In the genomic region with DNA sequence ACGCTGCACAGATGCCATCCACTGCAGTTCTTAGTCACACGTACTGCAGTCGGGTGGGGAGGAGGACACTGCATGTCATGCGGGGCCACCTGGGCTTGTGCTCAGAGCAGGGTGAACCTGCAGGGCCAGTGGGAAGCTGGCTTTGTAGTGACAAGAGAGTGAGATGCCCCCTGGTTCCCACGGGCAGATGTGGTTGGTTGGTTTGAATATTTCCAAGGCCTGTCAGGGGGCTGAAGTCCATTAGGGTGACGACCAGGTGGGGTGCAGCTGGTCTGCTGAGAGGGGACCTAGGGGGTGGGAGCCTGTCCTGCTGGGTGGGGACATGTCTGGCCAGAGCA, we compare ENCODE assay signal across 3 cellular contexts.
TF ChIP-seq lines count a peak whose summit lies in the region.

No MANE protein-coding gene starts in this region.

TF ChIP-seq in SK-N-SH, 30 proteins besides CTCF, POLR2A, EP300 and RAD21:
- TF ChIP-seq USF2 (IDR thresholded peaks at IDR 0.05; ENCODE audit: borderline replicate concordance, low read depth, low read length) (no peak), RXRA (IDR thresholded peaks at IDR 0.05; ENCODE audit: borderline replicate concordance, low read depth) (no peak), FOSL2 (IDR thresholded peaks at IDR 0.05; ENCODE audit: borderline replicate concordance, low read depth) (no peak), TAF1 (IDR thresholded peaks at IDR 0.05; ENCODE audit: borderline replicate concordance, low read depth, low read length) (no peak), USF1 (IDR thresholded peaks at IDR 0.05; ENCODE audit: borderline replicate concordance, low read depth) (no peak), POLR2AphosphoS5 (IDR thresholded peaks at IDR 0.05; ENCODE audit: low read depth, low read length) (no peak), NFIC (IDR thresholded peaks at IDR 0.05; ENCODE audit: borderline replicate concordance) (no peak), RCOR1 (IDR thresholded peaks at IDR 0.05; ENCODE audit: low read length) (no peak), CHD2 (IDR thresholded peaks at IDR 0.05; ENCODE audit: low read length, partially characterized antibody) (no peak), MEF2A (IDR thresholded peaks at IDR 0.05; ENCODE audit: borderline replicate concordance, low read depth) (no peak), GABPA (IDR thresholded peaks at IDR 0.05; ENCODE audit: low read depth) (no peak)
- TF ChIP-seq, protein P1, sequence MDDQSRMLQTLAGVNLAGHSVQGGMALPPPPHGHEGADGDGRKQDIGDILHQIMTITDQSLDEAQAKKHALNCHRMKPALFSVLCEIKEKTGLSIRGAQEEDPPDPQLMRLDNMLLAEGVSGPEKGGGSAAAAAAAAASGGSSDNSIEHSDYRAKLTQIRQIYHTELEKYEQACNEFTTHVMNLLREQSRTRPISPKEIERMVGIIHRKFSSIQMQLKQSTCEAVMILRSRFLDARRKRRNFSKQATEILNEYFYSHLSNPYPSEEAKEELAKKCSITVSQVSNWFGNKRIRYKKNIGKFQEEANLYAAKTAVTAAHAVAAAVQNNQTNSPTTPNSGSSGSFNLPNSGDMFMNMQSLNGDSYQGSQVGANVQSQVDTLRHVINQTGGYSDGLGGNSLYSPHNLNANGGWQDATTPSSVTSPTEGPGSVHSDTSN (IDR thresholded peaks at IDR 0.05), result no peak
- TF ChIP-seq, protein P2, sequence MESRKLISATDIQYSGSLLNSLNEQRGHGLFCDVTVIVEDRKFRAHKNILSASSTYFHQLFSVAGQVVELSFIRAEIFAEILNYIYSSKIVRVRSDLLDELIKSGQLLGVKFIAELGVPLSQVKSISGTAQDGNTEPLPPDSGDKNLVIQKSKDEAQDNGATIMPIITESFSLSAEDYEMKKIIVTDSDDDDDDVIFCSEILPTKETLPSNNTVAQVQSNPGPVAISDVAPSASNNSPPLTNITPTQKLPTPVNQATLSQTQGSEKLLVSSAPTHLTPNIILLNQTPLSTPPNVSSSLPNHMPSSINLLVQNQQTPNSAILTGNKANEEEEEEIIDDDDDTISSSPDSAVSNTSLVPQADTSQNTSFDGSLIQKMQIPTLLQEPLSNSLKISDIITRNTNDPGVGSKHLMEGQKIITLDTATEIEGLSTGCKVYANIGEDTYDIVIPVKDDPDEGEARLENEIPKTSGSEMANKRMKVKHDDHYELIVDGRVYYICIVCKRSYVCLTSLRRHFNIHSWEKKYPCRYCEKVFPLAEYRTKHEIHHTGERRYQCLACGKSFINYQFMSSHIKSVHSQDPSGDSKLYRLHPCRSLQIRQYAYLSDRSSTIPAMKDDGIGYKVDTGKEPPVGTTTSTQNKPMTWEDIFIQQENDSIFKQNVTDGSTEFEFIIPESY (IDR thresholded peaks at IDR 0.05; ENCODE audit: borderline replicate concordance, low read depth), result no peak

TF ChIP-seq in SK-N-SH treated with all-trans-retinoic acid at 6 μM for 48 hours, 23 proteins besides CTCF, POLR2A, EP300 and RAD21 (continued from another document):
- no peak for TF ChIP-seq CREB5 (CRISPR knock-in tag; IDR thresholded peaks at IDR 0.05; ENCODE audit: low read depth)
- TF ChIP-seq, protein P3, sequence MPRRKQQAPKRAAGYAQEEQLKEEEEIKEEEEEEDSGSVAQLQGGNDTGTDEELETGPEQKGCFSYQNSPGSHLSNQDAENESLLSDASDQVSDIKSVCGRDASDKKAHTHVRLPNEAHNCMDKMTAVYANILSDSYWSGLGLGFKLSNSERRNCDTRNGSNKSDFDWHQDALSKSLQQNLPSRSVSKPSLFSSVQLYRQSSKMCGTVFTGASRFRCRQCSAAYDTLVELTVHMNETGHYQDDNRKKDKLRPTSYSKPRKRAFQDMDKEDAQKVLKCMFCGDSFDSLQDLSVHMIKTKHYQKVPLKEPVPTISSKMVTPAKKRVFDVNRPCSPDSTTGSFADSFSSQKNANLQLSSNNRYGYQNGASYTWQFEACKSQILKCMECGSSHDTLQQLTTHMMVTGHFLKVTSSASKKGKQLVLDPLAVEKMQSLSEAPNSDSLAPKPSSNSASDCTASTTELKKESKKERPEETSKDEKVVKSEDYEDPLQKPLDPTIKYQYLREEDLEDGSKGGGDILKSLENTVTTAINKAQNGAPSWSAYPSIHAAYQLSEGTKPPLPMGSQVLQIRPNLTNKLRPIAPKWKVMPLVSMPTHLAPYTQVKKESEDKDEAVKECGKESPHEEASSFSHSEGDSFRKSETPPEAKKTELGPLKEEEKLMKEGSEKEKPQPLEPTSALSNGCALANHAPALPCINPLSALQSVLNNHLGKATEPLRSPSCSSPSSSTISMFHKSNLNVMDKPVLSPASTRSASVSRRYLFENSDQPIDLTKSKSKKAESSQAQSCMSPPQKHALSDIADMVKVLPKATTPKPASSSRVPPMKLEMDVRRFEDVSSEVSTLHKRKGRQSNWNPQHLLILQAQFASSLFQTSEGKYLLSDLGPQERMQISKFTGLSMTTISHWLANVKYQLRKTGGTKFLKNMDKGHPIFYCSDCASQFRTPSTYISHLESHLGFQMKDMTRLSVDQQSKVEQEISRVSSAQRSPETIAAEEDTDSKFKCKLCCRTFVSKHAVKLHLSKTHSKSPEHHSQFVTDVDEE (CRISPR knock-in tag; IDR thresholded peaks at IDR 0.05), result no peak
- no peak for TF ChIP-seq ZNF70 (CRISPR knock-in tag; IDR thresholded peaks at IDR 0.05)
- TF ChIP-seq ZNF8 (CRISPR knock-in tag; IDR thresholded peaks at IDR 0.05), result no peak
- no peak for TF ChIP-seq RARB (CRISPR knock-in tag; IDR thresholded peaks at IDR 0.05)
- TF ChIP-seq ISL1 (CRISPR knock-in tag; IDR thresholded peaks at IDR 0.05), result no peak
- TF ChIP-seq GLIS3 (CRISPR knock-in tag; IDR thresholded peaks at IDR 0.05), result no peak
- no peak for TF ChIP-seq POU6F1 (CRISPR knock-in tag; IDR thresholded peaks at IDR 0.05; ENCODE audit: borderline replicate concordance, low read depth)
- no peak for TF ChIP-seq ZNF565 (CRISPR knock-in tag; conservative IDR thresholded peaks at IDR 0.05; ENCODE audit: low read depth)
- no peak for TF ChIP-seq PATZ1 (CRISPR knock-in tag; IDR thresholded peaks at IDR 0.05; ENCODE audit: borderline replicate concordance)

TF ChIP-seq in HEK293T, 16 proteins besides CTCF, POLR2A, EP300 and RAD21 (continued from another document):
- TF ChIP-seq PKNOX1 (IDR thresholded peaks at IDR 0.05) (no peak), FOXK2 (IDR thresholded peaks at IDR 0.05) (no peak), ZNF384 (IDR thresholded peaks at IDR 0.05) (no peak), NFRKB (IDR thresholded peaks at IDR 0.05) (no peak), FOXM1 (IDR thresholded peaks at IDR 0.05; ENCODE audit: borderline replicate concordance) (no peak), SUZ12 (IDR thresholded peaks at IDR 0.05) (no peak), TARDBP (IDR thresholded peaks at IDR 0.05) (no peak)
TF ChIP-seq in HEK293T: peak in this region for 0.
